In the genomic region with DNA sequence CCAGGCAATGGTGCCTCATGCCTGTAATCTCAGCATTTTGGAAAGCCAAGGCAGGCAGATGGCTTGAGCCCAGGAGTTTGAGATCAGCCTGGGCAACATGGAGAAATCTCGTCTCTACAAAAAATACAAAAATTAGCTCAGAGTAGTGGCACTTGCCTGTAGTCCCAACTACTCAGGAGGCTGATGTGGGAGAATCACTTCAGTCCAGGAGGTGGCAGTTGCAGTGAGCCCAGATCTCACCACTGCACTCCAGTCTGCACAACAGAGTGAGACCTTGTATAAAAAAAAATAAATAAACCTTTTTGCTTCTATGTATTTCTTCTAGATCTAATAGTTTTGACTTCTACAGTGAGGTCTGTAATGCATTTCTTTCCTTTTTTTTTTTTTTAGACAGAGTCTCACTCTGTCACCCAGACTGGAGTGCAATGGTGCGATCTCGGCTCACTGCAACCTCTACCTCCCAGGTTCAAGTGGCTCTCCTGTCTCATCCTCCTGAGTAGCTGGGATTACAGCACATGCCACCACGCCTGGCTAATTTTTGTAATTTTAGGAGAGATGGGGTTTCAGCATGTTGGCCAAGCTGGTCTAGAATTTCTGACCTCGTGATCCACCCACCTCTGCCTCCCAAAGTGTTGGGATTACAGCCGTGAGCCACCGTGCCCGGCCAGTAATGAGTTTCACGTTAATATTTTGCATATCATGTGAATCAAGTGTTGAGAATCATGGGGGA, we compare ENCODE assay signal across 26 cellular contexts.
"Had no signal": no experiment of that assay in that cellular context is flagged by ENCODE, and none has a peak within 500 bp of the region (broad histone marks: within the 10 kb centered on the region; RNA-seq: fewer than 3 reads in every experiment).

No MANE protein-coding gene starts in this region.

- FAIRE-seq: colon had no signal

- H3K27ac ChIP-seq: body of pancreas, epithelial cell of prostate, esophagus squamous epithelium, left ventricle myocardium inferior, neutrophil, skin epidermis, thoracic aorta, upper lobe of left lung, vagina had no signal

- H3K9me3 ChIP-seq: body of pancreas, esophagus squamous epithelium, left ventricle myocardium inferior, mucosa of descending colon, neutrophil, thoracic aorta, upper lobe of left lung, vagina had no signal

- DNase-seq: activated CD4-positive, alpha-beta T cell treated with anti-CD3 and anti-CD28 coated beads, Interleukin-2, amount 50 U/mL, for 4 hours; activated naive CD4-positive, alpha-beta T cell; activated T-cell treated with anti-CD3 and anti-CD28 coated beads for 4 hours; activated T-cell treated with anti-CD3 and anti-CD28 coated beads, Interleukin-2, amount 50 U/mL, for 72 hours; aorta; body of pancreas; dermis blood vessel endothelial cell; effector CD4-positive, alpha-beta T cell; esophagus squamous epithelium; foreskin melanocyte; left ventricle myocardium inferior; mucosa of descending colon; stimulated activated CD4-positive, alpha-beta T cell treated with anti-CD3 and anti-CD28 coated beads, Interleukin-12 subunit alpha, Interleukin-12 subunit beta, amount 100 ng/mL, for 4 hours; stimulated activated CD4-positive, alpha-beta T cell treated with anti-CD3 and anti-CD28 coated beads, Interleukin-4, amount 100 ng/mL, for 24 hours; T1000; upper lobe of left lung had no signal

- H3K36me3 ChIP-seq: esophagus squamous epithelium, left ventricle myocardium inferior, neutrophil, thoracic aorta, upper lobe of left lung, vagina had no signal

- H3K4me1 ChIP-seq: vagina had no signal

- H3K27me3 ChIP-seq: body of pancreas, esophagus squamous epithelium, neutrophil, upper lobe of left lung, vagina had no signal

- H3K4me3 ChIP-seq: body of pancreas, esophagus squamous epithelium, left ventricle myocardium inferior, lung, mucosa of descending colon, skin epidermis, thoracic aorta, upper lobe of left lung, vagina had no signal

- ATAC-seq: activated naive CD4-positive, alpha-beta T cell treated with anti-CD3 and anti-CD28 coated beads, Interleukin-2, amount 50 U/mL, for 72 hours; activated T-cell treated with anti-CD3 and anti-CD28 coated beads, Interleukin-2, amount 50 U/mL, for 72 hours; body of pancreas; mucosa of descending colon; sciatic nerve; stimulated activated effector memory CD8-positive, alpha-beta T cell treated with anti-CD3 and anti-CD28 coated beads, Interleukin-12 subunit alpha, Interleukin-12 subunit beta, amount 100 ng/mL, for 72 hours had no signal
